In genomic region chr1:225879521-225880209, GRCh38 we compare ENCODE assay signal across 1 cellular context.
TF ChIP-seq lines count a peak whose summit lies in the region.

No MANE protein-coding gene starts in this region.

TF ChIP-seq in K562, 482 proteins besides CTCF, POLR2A, EP300 and RAD21:
- TF ChIP-seq BRF2 (IDR thresholded peaks at IDR 0.05; ENCODE audit: borderline replicate concordance, insufficient read depth, insufficient read length) (no peak), ARID3A (IDR thresholded peaks at IDR 0.05; ENCODE audit: borderline replicate concordance, low read depth, low read length) (no peak), SMC3 (conservative IDR thresholded peaks at IDR 0.05; ENCODE audit: insufficient read depth, low read depth, low read length) (no peak), RBFOX2 (IDR thresholded peaks at IDR 0.05; ENCODE audit: low read depth, low read length) (no peak), ZNF134 (CRISPR knock-in tag; conservative IDR thresholded peaks at IDR 0.05) (no peak), CBFA2T2 (conservative IDR thresholded peaks at IDR 0.05) (peak; percentile 46; the same call in 1 of the 2 replicates), STAT5B (CRISPR knock-in tag; IDR thresholded peaks at IDR 0.05) (no peak), ASH1L (IDR thresholded peaks at IDR 0.05; ENCODE audit: borderline replicate concordance, low read depth, partially characterized antibody) (no peak), TARDBP (IDR thresholded peaks at IDR 0.05) (no peak), ETV5 (CRISPR knock-in tag; IDR thresholded peaks at IDR 0.05; ENCODE audit: low read depth) (0 out of 2 replicates have a peak, but pooled peaks have one; percentile 6), SMARCA5 (IDR thresholded peaks at IDR 0.05) (no peak), E2F3 (CRISPR knock-in tag; IDR thresholded peaks at IDR 0.05) (no peak), NR1H2 (CRISPR knock-in tag; IDR thresholded peaks at IDR 0.05) (no peak), CBFA2T3 (IDR thresholded peaks at IDR 0.05) (peak; percentile 60)
